5 cellular contexts compared by ENCODE assay signal in the genomic region with DNA sequence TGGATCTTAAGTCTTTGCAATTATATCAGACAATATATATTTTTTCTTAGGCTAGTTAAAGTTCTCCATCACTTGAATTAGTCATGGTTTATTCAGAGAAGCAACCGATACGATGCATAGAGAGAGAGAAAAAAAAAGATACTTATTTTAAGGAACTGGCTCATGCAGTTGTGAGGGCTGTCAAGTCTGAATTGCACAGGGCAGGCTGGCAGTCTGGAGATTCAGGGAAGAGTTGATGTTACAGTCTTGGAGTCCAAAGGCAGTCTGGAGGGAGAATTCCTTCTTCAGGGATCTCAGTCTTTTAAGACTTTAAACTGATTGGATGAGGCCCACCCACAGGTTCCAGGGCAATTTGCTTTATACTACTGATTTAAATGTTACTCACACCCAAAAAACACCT.
"Had no signal": no experiment of that assay in that cellular context is flagged by ENCODE, and none has a peak within 500 bp of the region (broad histone marks: within the 10 kb centered on the region; RNA-seq: fewer than 3 reads in every experiment).

No MANE protein-coding gene starts in this region.

- FAIRE-seq: HepG2, HTR-8/SVneo, K562 had no signal

- DNase-seq: IMR-90, KBM-7 had no signal

- ATAC-seq: HepG2, K562 had no signal
